ENCODE assay signal across 18 cellular contexts in the genomic region with DNA sequence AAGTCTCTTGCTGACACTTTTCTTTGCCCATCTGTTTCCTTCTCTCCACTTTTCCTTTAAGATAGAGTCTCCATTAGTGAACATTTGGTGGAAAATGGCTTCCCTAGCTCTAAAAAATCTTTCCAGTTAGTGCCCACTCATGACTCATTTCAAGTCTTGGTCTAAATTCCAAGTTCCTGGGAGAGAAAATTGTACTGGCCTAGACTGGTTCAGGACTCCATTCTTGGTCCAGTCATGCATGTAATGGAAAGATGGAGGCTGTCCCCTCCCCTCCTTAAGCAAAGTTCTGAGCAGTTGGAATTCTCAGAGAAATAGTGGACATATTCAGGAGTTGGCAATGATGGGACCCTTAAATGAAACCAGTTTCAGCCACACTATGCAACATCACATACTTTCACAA. TPM values are rescaled to one million over a fixed set of nuclear protein-coding genes. Genes with fewer than 3 reads are reported as not detected.
DNase-seq lines count a peak whose midpoint lies in the region; ATAC-seq and TF ChIP-seq lines count a peak whose summit lies in the region.
"Had no signal": no experiment of that assay in that cellular context is flagged by ENCODE, and none has a peak within 500 bp of the region (broad histone marks: within the 10 kb centered on the region; RNA-seq: fewer than 3 reads in every experiment).

No MANE protein-coding gene starts in this region.

- H3K27me3 Mint-ChIP-seq in nephron (ENCODE audit: low read depth): no peaks in the 10 kb centered on the region
- no peaks in the 10 kb centered on the region for H3K27me3 Mint-ChIP-seq in CD8-positive, alpha-beta memory T cell
- H3K27me3 Mint-ChIP-seq: activated naive CD8-positive, alpha-beta T cell treated with anti-CD3 and anti-CD28 coated beads for 36 hours; activated T-cell treated with anti-CD3 and anti-CD28 coated beads, Interleukin-2, amount 50 U/mL, for 24 hours; B cell; naive thymus-derived CD8-positive, alpha-beta T cell; stimulated activated naive CD8-positive, alpha-beta T cell treated with anti-CD3 and anti-CD28 coated beads, Interleukin-15, amount 100 ng/mL, for 72 hours had no signal

- no peaks in the 10 kb centered on the region for H3K9me3 Mint-ChIP-seq in nephron
- peaks cover 0 to 1% (median 0%) of the 10 kb centered on the region in 5 donors for H3K9me3 Mint-ChIP-seq in CD8-positive, alpha-beta memory T cell
- H3K9me3 Mint-ChIP-seq: naive thymus-derived CD8-positive, alpha-beta T cell had no signal

- H3K4me3 Mint-ChIP-seq in nephron: no peak overlapping the region
- no peak overlapping the region for H3K4me3 Mint-ChIP-seq in CD8-positive, alpha-beta memory T cell
- H3K4me3 Mint-ChIP-seq: activated naive CD8-positive, alpha-beta T cell treated with anti-CD3 and anti-CD28 coated beads for 36 hours; activated T-cell treated with anti-CD3 and anti-CD28 coated beads, Interleukin-2, amount 50 U/mL, for 24 hours; B cell; naive thymus-derived CD8-positive, alpha-beta T cell; stimulated activated naive CD8-positive, alpha-beta T cell treated with anti-CD3 and anti-CD28 coated beads, Interleukin-15, amount 100 ng/mL, for 72 hours had no signal

- H3K27ac ChIP-seq in esophagus muscularis mucosa (replicated peaks in 1 of 4): no peak overlapping the region
- no peak overlapping the region for H3K27ac ChIP-seq in CD8-positive, alpha-beta memory T cell (ENCODE audit: low read depth, low read length)
- H3K27ac ChIP-seq: left ventricle myocardium inferior had no signal

- H3K27me3 ChIP-seq in esophagus muscularis mucosa: no peaks in the 10 kb centered on the region
- no peaks in the 10 kb centered on the region for H3K27me3 ChIP-seq in CD8-positive, alpha-beta memory T cell (ENCODE audit: insufficient read depth, low read length, poor library complexity, severe bottlenecking)
- H3K27me3 ChIP-seq: MG63 had no signal

- H3K4me3 ChIP-seq in esophagus muscularis mucosa: no peak overlapping the region
- no peak overlapping the region for H3K4me3 ChIP-seq in CD8-positive, alpha-beta memory T cell (ENCODE audit: low read length)
- H3K4me3 ChIP-seq: left ventricle myocardium inferior, MG63 had no signal

- peaks cover 8 to 46% (median 33%) of the 10 kb centered on the region in 4 donors for H3K4me1 ChIP-seq in esophagus muscularis mucosa
- H3K4me1 ChIP-seq in CD8-positive, alpha-beta memory T cell (ENCODE audit: insufficient read depth, low read length): peaks cover 11% of the 10 kb centered on the region

- peak overlapping the region in 2 of 3 experiments; percentile 47 to 96 for H3K27ac Mint-ChIP-seq in nephron
- no peak overlapping the region for H3K27ac Mint-ChIP-seq in CD8-positive, alpha-beta memory T cell
- H3K27ac Mint-ChIP-seq: activated naive CD8-positive, alpha-beta T cell treated with anti-CD3 and anti-CD28 coated beads for 36 hours; activated T-cell treated with anti-CD3 and anti-CD28 coated beads, Interleukin-2, amount 50 U/mL, for 24 hours; B cell; naive thymus-derived CD8-positive, alpha-beta T cell; stimulated activated naive CD8-positive, alpha-beta T cell treated with anti-CD3 and anti-CD28 coated beads, Interleukin-15, amount 100 ng/mL, for 72 hours had no signal

- H3K36me3 ChIP-seq in esophagus muscularis mucosa: peaks cover 0 to 15% (median 11%) of the 10 kb centered on the region in 4 donors
- H3K36me3 ChIP-seq in CD8-positive, alpha-beta memory T cell (ENCODE audit: insufficient read depth, low read length): no peaks in the 10 kb centered on the region

- intact Hi-C loops in esophagus muscularis mucosa (cut with DNase I): no loop called here
- intact Hi-C loops in Right ventricle myocardium superior (cut with DNase I): no loop called here

- ATAC-seq in Right ventricle myocardium superior (ENCODE audit: poor library complexity): no peak
- ATAC-seq in activated CD4-positive, CD25-positive, alpha-beta regulatory T cell treated with anti-CD3 and anti-CD28 coated beads, Interleukin-2, amount 50 U/mL, for 24 hours: no peak
- ATAC-seq: naive thymus-derived CD8-positive, alpha-beta T cell; stimulated activated naive CD8-positive, alpha-beta T cell treated with anti-CD3 and anti-CD28 coated beads, Interleukin-15, amount 100 ng/mL, for 72 hours had no signal

- H3K9me3 ChIP-seq in esophagus muscularis mucosa: no peaks in the 10 kb centered on the region
- H3K9me3 ChIP-seq in CD8-positive, alpha-beta memory T cell (ENCODE audit: low read length): no peaks in the 10 kb centered on the region
- H3K9me3 ChIP-seq: left ventricle myocardium inferior, MG63 had no signal

- peak; percentile 36 for DNase-seq in Caki2 (ENCODE audit: low read depth)
- peak; percentile 2 for DNase-seq in NCI-H226
- peak; percentile 12 for DNase-seq in esophagus muscularis mucosa (ENCODE audit: extremely low spot score)
- no peak for DNase-seq in CD8-positive, alpha-beta memory T cell
- no peak for DNase-seq in Right ventricle myocardium superior
- no peak for DNase-seq in cerebellar nuclear complex (lab: John Stamatoyannopoulos, UW)
- DNase-seq: activated naive CD8-positive, alpha-beta T cell treated with anti-CD3 and anti-CD28 coated beads for 36 hours; activated T-cell treated with anti-CD3 and anti-CD28 coated beads, Interleukin-2, amount 50 U/mL, for 24 hours; hypothalamus; left ventricle myocardium inferior; MG63; naive thymus-derived CD8-positive, alpha-beta T cell; NCI-H1930; NCI-H510A treated with DMSO at 0.1 percent for 48 hours; stimulated activated naive CD8-positive, alpha-beta T cell treated with anti-CD3 and anti-CD28 coated beads, Interleukin-15, amount 100 ng/mL, for 72 hours had no signal

- TF ChIP-seq EP300 in esophagus muscularis mucosa (IDR thresholded peaks at IDR 0.05): no peak

- H3K36me3 Mint-ChIP-seq in nephron (ENCODE audit: low read depth): peaks cover 8% of the 10 kb centered on the region
- peaks cover 0 to 24% (median 4%) of the 10 kb centered on the region in 3 donors for H3K36me3 Mint-ChIP-seq in CD8-positive, alpha-beta memory T cell

- CTCF ChIA-PET in CD8-positive, alpha-beta memory T cell (lab: Charles Lee): interaction anchor here (1.1 to 1.3 kb wide), 2 partner anchors 34 to 230 kb away, joined by 3 to 7 read pairs; partner anchors contain the start of gene TCTN3

- no peak for TF ChIP-seq POLR2A in esophagus muscularis mucosa (IDR thresholded peaks at IDR 0.05; ENCODE audit: low read depth)

- POLR2A ChIA-PET in CD8-positive, alpha-beta memory T cell (lab: Charles Lee): no interaction called here

- TF ChIP-seq CTCF in esophagus muscularis mucosa (IDR thresholded peaks at IDR 0.05) (no peak), nephron (IDR thresholded peaks at IDR 0.05; ENCODE audit: unreplicated experiment in 3 of 3) (no peak)

- H3K4me1 Mint-ChIP-seq in nephron: peaks cover 4% of the 10 kb centered on the region
- H3K4me1 Mint-ChIP-seq in CD8-positive, alpha-beta memory T cell: peaks cover 11 to 15% (median 15%) of the 10 kb centered on the region in 3 donors

- in situ Hi-C loops in Caki2 (cut with HindIII; ENCODE audit: low pct_unique_long_range_greater_than_20kb, low sequenced_read_pairs): no loop called here

RNA-seq across cellular contexts. Expression of gene ALDH18A1, which starts 3.8 kb away (rescaled TPM):
- total RNA-seq in Caki2 (2014; rRNA removed; shearing (Covaris generic); ENCODE audit: low replicate concordance): 168 and 184 TPM in 2 replicates
- total RNA-seq in esophagus muscularis mucosa: 10 to 100 TPM; 13.7 to 27.7 (median 21.8) TPM
- total RNA-seq in CD8-positive, alpha-beta memory T cell: 10 to 100 TPM; 89.1 to 89.6 TPM
- polyA plus RNA-seq in CD8-positive, alpha-beta memory T cell: 66.9 TPM
- 9.7 TPM for total RNA-seq in Right ventricle myocardium superior

RNA-seq across cellular contexts. Expression of gene TCTN3, which starts 33.4 kb away (rescaled TPM):
- total RNA-seq in Caki2 (2014; rRNA removed; shearing (Covaris generic); ENCODE audit: low replicate concordance): 44.7 and 45.5 TPM in 2 replicates
- total RNA-seq in esophagus muscularis mucosa (10 to 100 TPM; 15.4 to 23.5 (median 21.8) TPM), Right ventricle myocardium superior (8.5 TPM)
- 10 to 100 TPM; 32.1 to 32.7 TPM for total RNA-seq in CD8-positive, alpha-beta memory T cell
- polyA plus RNA-seq in CD8-positive, alpha-beta memory T cell: 59.1 TPM

Comparison
In these comparisons a context has a peak if more than half of its experiments do, and no peak if none do; other contexts are left out.
1. DNase-seq: peak in Caki2 (single experiment), NCI-H226 (single experiment) and esophagus muscularis mucosa (single experiment); none in CD8-positive, alpha-beta memory T cell (0 of 5), Right ventricle myocardium superior (single experiment) and cerebellar nuclear complex (0 of 2).
2. H3K27ac Mint-ChIP-seq: peak in nephron (2 of 3); none in CD8-positive, alpha-beta memory T cell (0 of 8).